8 cellular contexts compared by ENCODE assay signal in the genomic region with DNA sequence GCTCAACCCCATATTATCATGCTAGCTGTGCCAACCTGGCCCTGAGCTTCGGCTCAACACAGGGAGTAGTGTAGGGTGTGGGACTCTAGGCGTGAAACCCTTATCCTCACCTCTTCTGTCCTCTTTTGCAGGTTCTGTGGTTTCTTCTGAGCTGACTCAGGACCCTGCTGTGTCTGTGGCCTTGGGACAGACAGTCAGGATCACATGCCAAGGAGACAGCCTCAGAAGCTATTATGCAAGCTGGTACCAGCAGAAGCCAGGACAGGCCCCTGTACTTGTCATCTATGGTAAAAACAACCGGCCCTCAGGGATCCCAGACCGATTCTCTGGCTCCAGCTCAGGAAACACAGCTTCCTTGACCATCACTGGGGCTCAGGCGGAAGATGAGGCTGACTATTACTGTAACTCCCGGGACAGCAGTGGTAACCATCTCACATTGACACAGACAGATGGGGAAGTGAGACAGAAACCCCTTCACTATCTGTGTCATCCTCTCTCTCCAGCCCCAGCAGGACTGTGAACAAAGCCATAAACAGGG.
A peak's percentile ranks its signal among the peaks of the same experiment; 100 is the strongest.
DNase-seq lines count a peak whose midpoint lies in the region; ATAC-seq and TF ChIP-seq lines count a peak whose summit lies in the region.

No MANE protein-coding gene starts in this region.

- WGBS in aorta, 2 donors = 81 to 87% methylated on average over 6 of the region's 6 CpGs

- peak overlapping the region; percentile 81 for H3K27ac Mint-ChIP-seq in CD8-positive, alpha-beta T cell

- H3K4me3 Mint-ChIP-seq in CD8-positive, alpha-beta T cell = no peak overlapping the region

- H3K9me2 ChIP-seq in Loucy (replicated peaks; ENCODE audit: low read depth, low read length) = no peaks in the 10 kb centered on the region

- H3K9ac ChIP-seq in Loucy (ENCODE audit: low read depth, low read length, poor library complexity, severe bottlenecking) = peak overlapping the region; percentile 54

- H3K27ac ChIP-seq in CD8-positive, alpha-beta T cell (ENCODE audit: low read depth, low read length) = no peak overlapping the region
- H3K27ac ChIP-seq in aorta (ENCODE audit: low read depth in 1 of 2, low read length in 2 of 2) = no peak overlapping the region

- no peaks in the 10 kb centered on the region for H3K79me2 ChIP-seq in Loucy (ENCODE audit: insufficient read depth, low read length)

- no peaks in the 10 kb centered on the region for H3F3A ChIP-seq in Loucy (ENCODE audit: low read depth)

- peak overlapping the region; percentile 41 for H2AFZ ChIP-seq in Loucy (ENCODE audit: low read length)

- no peaks in the 10 kb centered on the region for H3K27me3 Mint-ChIP-seq in CD8-positive, alpha-beta T cell (ENCODE audit: low read depth)

- no peak for TF ChIP-seq CTCF in CD8-positive, alpha-beta T cell (IDR thresholded peaks at IDR 0.05)
- TF ChIP-seq CTCF in Loucy (conservative IDR thresholded peaks at IDR 0.05; ENCODE audit: low read length) = no peak
- TF ChIP-seq CTCF in foreskin fibroblast (IDR thresholded peaks at IDR 0.05; ENCODE audit: low read depth, low read length) = no peak

- no peaks in the 10 kb centered on the region for H3K36me3 ChIP-seq in CD8-positive, alpha-beta T cell (ENCODE audit: insufficient read depth, low read length)
- H3K36me3 ChIP-seq in Loucy (ENCODE audit: insufficient read depth, low read length) = no peaks in the 10 kb centered on the region
- H3K36me3 ChIP-seq in aorta (ENCODE audit: control insufficient read depth in 1 of 2, insufficient read depth in 2 of 2, low read length in 1 of 2) = no peaks in the 10 kb centered on the region
- no peaks in the 10 kb centered on the region for H3K36me3 ChIP-seq in H7 (replicated peaks; ENCODE audit: control insufficient read depth, insufficient read depth, low read length)

- H3K4me2 ChIP-seq in Loucy (ENCODE audit: low read depth, low read length, poor library complexity, severe bottlenecking) = peak overlapping the region; percentile 34

- no peaks in the 10 kb centered on the region for H3K9me3 Mint-ChIP-seq in CD8-positive, alpha-beta T cell

- peak; percentile 49 for ATAC-seq in CD8-positive, alpha-beta T cell
- ATAC-seq in GM21360 (IDR thresholded peaks at IDR 0.05; ENCODE audit: unreplicated experiment) (peak; percentile 55), aorta (ENCODE audit: low FRiP score) (peak; percentile 26)

- CTCF ChIA-PET in CD8-positive, alpha-beta T cell (lab: Charles Lee) = interaction anchor here (0.7 to 6.2 kb wide), 19 partner anchors 9 to 236 kb away, joined by 3 to 67 read pairs (median 5); no protein-coding TSS in a partner anchor

- POLR2A ChIA-PET in CD8-positive, alpha-beta T cell (lab: Charles Lee) = interaction anchor here (0.8 to 2.6 kb wide), 3 partner anchors 43 to 98 kb away, joined by 3 to 8 read pairs (median 3); no protein-coding TSS in a partner anchor

- H3K9me3 ChIP-seq in CD8-positive, alpha-beta T cell (ENCODE audit: low read length) = no peaks in the 10 kb centered on the region
- no peaks in the 10 kb centered on the region for H3K9me3 ChIP-seq in Loucy (ENCODE audit: insufficient read depth, low read depth, low read length)
- no peaks in the 10 kb centered on the region for H3K9me3 ChIP-seq in aorta (ENCODE audit: control insufficient read depth, low read length)

- H3K4me1 ChIP-seq in CD8-positive, alpha-beta T cell (ENCODE audit: insufficient read depth, low read length) = peaks cover 25% of the 10 kb centered on the region
- H3K4me1 ChIP-seq in Loucy (ENCODE audit: insufficient read depth, low read length, poor library complexity, severe bottlenecking) (peaks cover 63% of the 10 kb centered on the region), aorta (ENCODE audit: control insufficient read depth in 1 of 2, insufficient read depth in 2 of 2, low read length in 2 of 2) (no peaks in the 10 kb centered on the region)

- DNase-seq in CD8-positive, alpha-beta T cell = peak in 1 of 7 experiments; percentile 24
- DNase-seq in foreskin fibroblast = peak; percentile 26 to 40
- DNase-seq in aorta = peak in 1 of 2 donors; percentile 69
- no peak for DNase-seq in H7
- no peak for DNase-seq in AG20443 (ENCODE audit: low spot score)
- no peak for DNase-seq in OCI-M2 (lab: John Stamatoyannopoulos, UW; ENCODE audit: unreplicated experiment)

- H3K4me3 ChIP-seq in CD8-positive, alpha-beta T cell (ENCODE audit: low read depth, low read length) = no peak overlapping the region
- H3K4me3 ChIP-seq in Loucy (ENCODE audit: low read length, poor library complexity, severe bottlenecking) = peak overlapping the region; percentile 19
- no peak overlapping the region for H3K4me3 ChIP-seq in foreskin fibroblast (ENCODE audit: low read depth in 1 of 2, low read length in 2 of 2)
- H3K4me3 ChIP-seq in aorta (ENCODE audit: low read length in 2 of 2) = no peak overlapping the region
- H3K4me3 ChIP-seq in H7 (ENCODE audit: insufficient read depth, low read depth, low read length) = no peak overlapping the region

- H4K20me1 ChIP-seq in Loucy (ENCODE audit: insufficient read depth, low read length, poor library complexity, severe bottlenecking) = no peaks in the 10 kb centered on the region

- H3K4me1 Mint-ChIP-seq in CD8-positive, alpha-beta T cell (ENCODE audit: low read depth) = peaks cover 30% of the 10 kb centered on the region

- H3K27me3 ChIP-seq in CD8-positive, alpha-beta T cell (ENCODE audit: insufficient read depth, low read length) = no peaks in the 10 kb centered on the region
- H3K27me3 ChIP-seq in Loucy (ENCODE audit: insufficient read depth, low read length, poor library complexity, severe bottlenecking) = no peaks in the 10 kb centered on the region
- H3K27me3 ChIP-seq in aorta (ENCODE audit: control insufficient read depth in 1 of 2, insufficient read depth in 2 of 2, low read length in 1 of 2) = peaks cover 0 to 6% of the 10 kb centered on the region in 2 donors
- H3K27me3 ChIP-seq in H7 (ENCODE audit: control insufficient read depth, insufficient read depth, low read length) = peaks cover 30% of the 10 kb centered on the region

- intact Hi-C loops in CD8-positive, alpha-beta T cell (cut with DNase I, micrococcal nuclease) = loop anchor here (1.0 to 2.0 kb wide), 2 partner anchors 28 kb away; no protein-coding TSS in a partner anchor
- intact Hi-C loops in aorta (cut with DNase I) = no loop called here

- no peaks in the 10 kb centered on the region for H3K36me3 Mint-ChIP-seq in CD8-positive, alpha-beta T cell

Comparison
In these comparisons a context has a peak if more than half of its experiments do, and no peak if none do; other contexts are left out.
1. DNase-seq: peak in foreskin fibroblast (2 of 2); none in H7 (single experiment), AG20443 (single experiment) and OCI-M2 (single experiment).
2. intact Hi-C loops: an anchor here in CD8-positive, alpha-beta T cell (1.0 to 2.0 kb wide); none called in aorta.
3. Peak in every context shown above with its lines, with median percentiles within 50 percentile points of each other: ATAC-seq.